In genomic region chr1:228275435-228276342, GRCh38 we compare ENCODE assay signal across 8 cellular contexts.
A peak's percentile ranks its signal among the peaks of the same experiment; 100 is the strongest.
DNase-seq lines count a peak whose midpoint lies in the region; ATAC-seq and TF ChIP-seq lines count a peak whose summit lies in the region.

No MANE protein-coding gene starts in this region.

- H3K4me1 ChIP-seq in CD8-positive, alpha-beta memory T cell (ENCODE audit: insufficient read depth, low read length) = peaks cover 12% of the 10 kb centered on the region
- peaks cover 0 to 14% of the 10 kb centered on the region in 2 donors for H3K4me1 ChIP-seq in left lung

- peak overlapping the region in 7 of 8 donors; percentile 50 to 89 (median 66) for H3K27ac Mint-ChIP-seq in CD8-positive, alpha-beta memory T cell

- H3K4me3 ChIP-seq in CD8-positive, alpha-beta memory T cell (ENCODE audit: low read length) = peak overlapping the region; percentile 55
- peak overlapping the region; percentile 56 to 60 for H3K4me3 ChIP-seq in left lung

- POLR2A ChIA-PET in CD8-positive, alpha-beta memory T cell (lab: Charles Lee) = interaction anchor here (0.6 to 1.8 kb wide), 4 partner anchors 62 to 1731 kb away, joined by 3 to 4 read pairs (median 3); no protein-coding TSS in a partner anchor

- intact Hi-C loops in left lung (cut with DNase I) = no loop called here

- peak; percentile 76 to 92 (median 80) for DNase-seq in CD8-positive, alpha-beta memory T cell
- DNase-seq in GOT3 (lab: John Stamatoyannopoulos, UW) (peak; percentile 73), NCI-H1436 (lab: John Stamatoyannopoulos, UW) (peak; percentile 92), dermis blood vessel endothelial cell (peak; percentile 68), left lung (peak; percentile 93)
- peak; percentile 92 to 94 for DNase-seq in activated CD4-positive, alpha-beta T cell treated with anti-CD3 and anti-CD28 coated beads, Interleukin-2, amount 50 U/mL, for 48 hours
- DNase-seq in stimulated activated CD4-positive, alpha-beta T cell treated with anti-CD3 and anti-CD28 coated beads, Interleukin-1b, Interleukin-23, amount 100 ng/mL, for 1 hour (ENCODE audit: low read depth in 2 of 2) = peak; percentile 72

- H3K9me3 Mint-ChIP-seq in CD8-positive, alpha-beta memory T cell = no peaks in the 10 kb centered on the region

- peak overlapping the region; percentile 77 to 94 (median 81) for H3K4me3 Mint-ChIP-seq in CD8-positive, alpha-beta memory T cell

- CTCF ChIA-PET in CD8-positive, alpha-beta memory T cell (lab: Charles Lee) = interaction anchor here (1.8 kb wide), 1 partner anchor 110 kb away, joined by 6 read pairs; the partner anchor contains the start of gene IBA57

- no peaks in the 10 kb centered on the region for H3K36me3 ChIP-seq in CD8-positive, alpha-beta memory T cell (ENCODE audit: insufficient read depth, low read length)
- peaks cover 0 to 14% of the 10 kb centered on the region in 2 donors for H3K36me3 ChIP-seq in left lung

- peaks cover 0 to 19% (median 2%) of the 10 kb centered on the region in 3 donors for H3K36me3 Mint-ChIP-seq in CD8-positive, alpha-beta memory T cell

- peak overlapping the region; percentile 55 for H3K27ac ChIP-seq in CD8-positive, alpha-beta memory T cell (ENCODE audit: low read depth, low read length)
- peak overlapping the region; percentile 44 to 73 for H3K27ac ChIP-seq in left lung

- no peaks in the 10 kb centered on the region for H3K27me3 ChIP-seq in CD8-positive, alpha-beta memory T cell (ENCODE audit: insufficient read depth, low read length, poor library complexity, severe bottlenecking)
- H3K27me3 ChIP-seq in left lung = peaks cover 0 to 8% of the 10 kb centered on the region in 2 donors

- H3K9me3 ChIP-seq in CD8-positive, alpha-beta memory T cell (ENCODE audit: low read length) = no peaks in the 10 kb centered on the region
- no peaks in the 10 kb centered on the region for H3K9me3 ChIP-seq in left lung

- no peaks in the 10 kb centered on the region for H3K27me3 Mint-ChIP-seq in CD8-positive, alpha-beta memory T cell

- no peak for TF ChIP-seq CTCF in left lung (IDR thresholded peaks at IDR 0.05)

- ATAC-seq in left lung (peak; percentile 98), HG03378 (IDR thresholded peaks at IDR 0.05; ENCODE audit: unreplicated experiment) (no peak)

- peaks cover 5 to 19% (median 8%) of the 10 kb centered on the region in 3 donors for H3K4me1 Mint-ChIP-seq in CD8-positive, alpha-beta memory T cell
